20 cellular contexts compared by ENCODE assay signal in the genomic region with DNA sequence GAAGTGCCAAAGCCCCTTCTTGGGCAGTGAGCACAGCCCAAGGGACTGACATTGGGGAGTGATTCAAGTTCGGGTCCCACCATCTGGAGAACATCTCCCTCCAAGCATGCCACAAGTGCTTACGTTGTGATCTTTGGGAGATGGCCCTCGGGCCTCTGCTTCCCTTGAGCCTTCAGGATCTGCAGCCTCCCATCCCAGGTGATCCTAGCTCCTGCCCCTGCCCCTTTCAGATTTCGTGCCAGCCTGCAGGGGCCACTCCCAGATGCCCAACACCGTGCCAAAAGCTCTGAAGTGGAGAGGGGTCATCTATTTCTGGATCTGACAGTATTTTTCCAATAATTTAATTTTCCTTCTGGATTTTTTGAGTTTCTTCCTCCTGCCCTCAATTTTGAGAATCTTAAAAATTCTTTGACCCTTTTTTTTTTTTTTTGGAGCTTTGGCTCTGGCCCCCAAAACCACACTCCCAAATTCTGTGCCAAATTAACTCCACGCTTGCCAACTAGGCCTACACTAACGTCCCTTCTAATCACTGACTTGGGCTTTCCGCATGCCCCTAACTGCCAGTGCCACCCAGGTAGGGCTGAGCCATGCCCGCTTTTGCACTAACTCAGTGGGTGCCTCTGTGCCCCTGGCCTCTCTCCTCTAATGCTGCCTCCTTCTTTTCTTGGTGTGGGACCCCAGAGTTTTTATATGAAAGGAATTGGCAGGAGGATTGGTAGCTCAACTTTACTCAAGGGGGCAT. TPM values are rescaled to one million over a fixed set of nuclear protein-coding genes. Genes with fewer than 3 reads are reported as not detected.
"Had no signal": no experiment of that assay in that cellular context is flagged by ENCODE, and none has a peak within 500 bp of the region (broad histone marks: within the 10 kb centered on the region; RNA-seq: fewer than 3 reads in every experiment).

No MANE protein-coding gene starts in this region.

- H3K27ac Mint-ChIP-seq: activated CD8-positive, alpha-beta memory T cell treated with anti-CD3 and anti-CD28 coated beads, Interleukin-2, amount 10 ng/mL, durations not matched to agents 7 days and 5 days; activated naive CD8-positive, alpha-beta T cell; memory B cell; nephron progenitor cell had no signal

- H3K27ac ChIP-seq: pancreas, SJSA1 had no signal

- H3K27me3 ChIP-seq: gastroesophageal sphincter, pancreas, SJSA1 had no signal

- H3K9me3 ChIP-seq: gastroesophageal sphincter, pancreas, SJSA1 had no signal

- H3K27me3 Mint-ChIP-seq: activated naive CD8-positive, alpha-beta T cell had no signal

- FAIRE-seq: colon, endothelial cell of umbilical vein, pancreas, urothelium cell line had no signal

- H3K36me3 Mint-ChIP-seq: activated CD8-positive, alpha-beta memory T cell treated with anti-CD3 and anti-CD28 coated beads, Interleukin-2, amount 10 ng/mL, durations not matched to agents 7 days and 5 days; activated naive CD8-positive, alpha-beta T cell; memory B cell had no signal

- H3K4me1 ChIP-seq: SJSA1 had no signal

- DNase-seq: activated CD4-positive, alpha-beta T cell treated with anti-CD3 and anti-CD28 coated beads, Interleukin-2, amount 50 U/mL, for 48 hours; activated CD4-positive, CD25-positive, alpha-beta regulatory T cell treated with anti-CD3 and anti-CD28 coated beads, Interleukin-2, amount 50 U/mL, for 72 hours; activated CD8-positive, alpha-beta memory T cell treated with anti-CD3 and anti-CD28 coated beads, Interleukin-2, amount 10 ng/mL, durations not matched to agents 7 days and 5 days; activated gamma-delta T cell; activated T-cell treated with anti-CD3 and anti-CD28 coated beads, Interleukin-2, amount 50 U/mL, for 4 hours; anterior cingulate cortex; hypothalamus; nephron progenitor cell; pancreas; T-helper 9 cell had no signal

- H3K4me1 Mint-ChIP-seq: activated CD8-positive, alpha-beta memory T cell treated with anti-CD3 and anti-CD28 coated beads, Interleukin-2, amount 10 ng/mL, durations not matched to agents 7 days and 5 days had no signal

- H3K4me3 ChIP-seq: gastroesophageal sphincter, pancreas, SJSA1, skin epidermis had no signal

- H3K9me3 Mint-ChIP-seq: activated T-cell treated with anti-CD3 and anti-CD28 coated beads, Interleukin-2, amount 50 U/mL, for 4 hours; memory B cell; nephron progenitor cell had no signal

- H3K4me3 Mint-ChIP-seq: activated CD8-positive, alpha-beta memory T cell treated with anti-CD3 and anti-CD28 coated beads, Interleukin-2, amount 10 ng/mL, durations not matched to agents 7 days and 5 days; activated naive CD8-positive, alpha-beta T cell; activated T-cell treated with anti-CD3 and anti-CD28 coated beads, Interleukin-2, amount 50 U/mL, for 4 hours; memory B cell had no signal

- ATAC-seq: activated CD8-positive, alpha-beta memory T cell treated with anti-CD3 and anti-CD28 coated beads, Interleukin-2, amount 10 ng/mL, durations not matched to agents 7 days and 5 days; activated T-cell treated with anti-CD3 and anti-CD28 coated beads, Interleukin-2, amount 50 U/mL, for 4 hours; gastroesophageal sphincter; pancreas had no signal

RNA-seq across cellular contexts. Expression of gene TREH, which starts 46.7 kb away (rescaled TPM):
- total RNA-seq: activated CD8-positive, alpha-beta memory T cell treated with anti-CD3 and anti-CD28 coated beads, Interleukin-2, amount 10 ng/mL, durations not matched to agents 7 days and 5 days; activated T-cell treated with anti-CD3 and anti-CD28 coated beads, Interleukin-2, amount 50 U/mL, for 4 hours; endothelial cell of umbilical vein; fibroblast of lung; gastroesophageal sphincter; SJSA1; subcutaneous adipose tissue had no signal
- polyA plus RNA-seq: endothelial cell of umbilical vein, fibroblast of lung had no signal
